ENCODE assay signal across 21 cellular contexts in the genomic region with DNA sequence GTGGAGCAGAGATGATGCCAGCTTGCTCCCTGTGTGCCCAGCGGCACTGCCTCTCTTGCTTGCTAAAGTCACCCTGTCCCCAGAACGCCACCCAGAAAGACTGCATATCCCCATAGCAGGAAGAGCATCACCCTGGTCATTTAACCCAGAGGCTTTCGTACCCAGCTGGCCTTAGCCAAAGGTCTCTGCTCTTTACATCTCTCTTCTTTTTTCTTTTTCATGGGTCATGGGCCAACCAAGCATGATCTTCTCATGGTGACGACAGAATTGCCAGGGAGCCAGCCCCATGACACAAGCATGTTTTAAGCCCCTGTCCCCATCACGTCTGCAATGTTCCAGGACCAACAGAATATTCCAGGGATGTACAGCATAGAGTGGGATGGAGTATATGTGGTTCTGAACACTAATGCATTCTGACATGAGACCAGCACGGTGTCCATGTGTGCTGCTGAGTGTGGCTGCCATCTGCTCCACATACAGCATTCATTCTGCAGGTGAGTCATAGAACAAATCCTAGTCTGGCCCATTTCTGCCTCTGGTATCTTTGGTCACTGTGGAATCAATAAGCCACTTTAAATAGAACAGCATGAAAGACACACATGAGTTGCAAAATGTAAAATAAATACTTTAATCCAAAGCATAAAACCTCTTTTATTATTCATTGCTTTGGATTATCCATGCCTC.
"Had no signal": no experiment of that assay in that cellular context is flagged by ENCODE, and none has a peak within 500 bp of the region (broad histone marks: within the 10 kb centered on the region; RNA-seq: fewer than 3 reads in every experiment).

No MANE protein-coding gene starts in this region.

- H3K27ac Mint-ChIP-seq: activated naive CD8-positive, alpha-beta T cell treated with anti-CD3 and anti-CD28 coated beads for 36 hours; activated T-cell treated with anti-CD3 and anti-CD28 coated beads, Interleukin-2, amount 50 U/mL, for 24 hours; activated T-helper 17 cell treated with anti-CD3 and anti-CD28 coated beads, Interleukin-2, amount 50 U/mL, for 72 hours; endodermal cell; immature natural killer cell; naive thymus-derived CD4-positive, alpha-beta T cell; stimulated activated effector memory CD8-positive, alpha-beta T cell treated with anti-CD3 and anti-CD28 coated beads, Interleukin-12 subunit alpha, Interleukin-12 subunit beta, amount 100 ng/mL, for 72 hours; stimulated activated naive CD8-positive, alpha-beta T cell treated with anti-CD3 and anti-CD28 coated beads, Interleukin-15, amount 100 ng/mL, for 72 hours had no signal

- H3K4me3 Mint-ChIP-seq: activated naive CD8-positive, alpha-beta T cell treated with anti-CD3 and anti-CD28 coated beads for 36 hours; activated T-cell treated with anti-CD3 and anti-CD28 coated beads, Interleukin-2, amount 50 U/mL, for 24 hours; activated T-helper 17 cell treated with anti-CD3 and anti-CD28 coated beads, Interleukin-2, amount 50 U/mL, for 72 hours; central memory CD8-positive, alpha-beta T cell; endodermal cell; immature natural killer cell; naive thymus-derived CD4-positive, alpha-beta T cell; neural crest cell; stimulated activated effector memory CD8-positive, alpha-beta T cell treated with anti-CD3 and anti-CD28 coated beads, Interleukin-12 subunit alpha, Interleukin-12 subunit beta, amount 100 ng/mL, for 72 hours; stimulated activated naive CD8-positive, alpha-beta T cell treated with anti-CD3 and anti-CD28 coated beads, Interleukin-15, amount 100 ng/mL, for 72 hours had no signal

- H3K4me1 Mint-ChIP-seq: activated naive CD8-positive, alpha-beta T cell treated with anti-CD3 and anti-CD28 coated beads for 36 hours; activated T-helper 17 cell treated with anti-CD3 and anti-CD28 coated beads, Interleukin-2, amount 50 U/mL, for 72 hours; central memory CD8-positive, alpha-beta T cell; endodermal cell; immature natural killer cell; stimulated activated effector memory CD8-positive, alpha-beta T cell treated with anti-CD3 and anti-CD28 coated beads, Interleukin-12 subunit alpha, Interleukin-12 subunit beta, amount 100 ng/mL, for 72 hours; stimulated activated naive CD8-positive, alpha-beta T cell treated with anti-CD3 and anti-CD28 coated beads, Interleukin-15, amount 100 ng/mL, for 72 hours had no signal

- DNase-seq: activated CD8-positive, alpha-beta memory T cell treated with anti-CD3 and anti-CD28 coated beads for 24 hours; activated CD8-positive, alpha-beta memory T cell treated with anti-CD3 and anti-CD28 coated beads, Interleukin-2, amount 50 U/mL, for 4 hours; activated naive CD4-positive, alpha-beta T cell; activated naive CD8-positive, alpha-beta T cell treated with anti-CD3 and anti-CD28 coated beads for 36 hours; activated T-cell treated with anti-CD3 and anti-CD28 coated beads, Interleukin-2, amount 50 U/mL, for 24 hours; cortex of kidney; endodermal cell; foreskin keratinocyte; immature natural killer cell; kidney glomerular epithelial cell; left lung; naive thymus-derived CD4-positive, alpha-beta T cell; small intestine; stimulated activated CD4-positive, alpha-beta T cell treated with anti-CD3 and anti-CD28 coated beads, Interleukin-2, amount 100 ng/mL, for 24 hours; stimulated activated naive CD8-positive, alpha-beta T cell treated with anti-CD3 and anti-CD28 coated beads, Interleukin-15, amount 100 ng/mL, for 72 hours; T-helper 9 cell; tibial artery had no signal

- H3K9me3 Mint-ChIP-seq: activated naive CD8-positive, alpha-beta T cell treated with anti-CD3 and anti-CD28 coated beads for 36 hours; activated T-helper 17 cell treated with anti-CD3 and anti-CD28 coated beads, Interleukin-2, amount 50 U/mL, for 72 hours; central memory CD8-positive, alpha-beta T cell; endodermal cell; neural crest cell; stimulated activated effector memory CD8-positive, alpha-beta T cell treated with anti-CD3 and anti-CD28 coated beads, Interleukin-12 subunit alpha, Interleukin-12 subunit beta, amount 100 ng/mL, for 72 hours had no signal

- H3K36me3 Mint-ChIP-seq: activated naive CD8-positive, alpha-beta T cell treated with anti-CD3 and anti-CD28 coated beads for 36 hours; immature natural killer cell; naive thymus-derived CD4-positive, alpha-beta T cell; stimulated activated effector memory CD8-positive, alpha-beta T cell treated with anti-CD3 and anti-CD28 coated beads, Interleukin-12 subunit alpha, Interleukin-12 subunit beta, amount 100 ng/mL, for 72 hours had no signal

- H3K27me3 Mint-ChIP-seq: activated T-cell treated with anti-CD3 and anti-CD28 coated beads, Interleukin-2, amount 50 U/mL, for 24 hours had no signal
